11 cellular contexts compared by ENCODE assay signal in the genomic region with DNA sequence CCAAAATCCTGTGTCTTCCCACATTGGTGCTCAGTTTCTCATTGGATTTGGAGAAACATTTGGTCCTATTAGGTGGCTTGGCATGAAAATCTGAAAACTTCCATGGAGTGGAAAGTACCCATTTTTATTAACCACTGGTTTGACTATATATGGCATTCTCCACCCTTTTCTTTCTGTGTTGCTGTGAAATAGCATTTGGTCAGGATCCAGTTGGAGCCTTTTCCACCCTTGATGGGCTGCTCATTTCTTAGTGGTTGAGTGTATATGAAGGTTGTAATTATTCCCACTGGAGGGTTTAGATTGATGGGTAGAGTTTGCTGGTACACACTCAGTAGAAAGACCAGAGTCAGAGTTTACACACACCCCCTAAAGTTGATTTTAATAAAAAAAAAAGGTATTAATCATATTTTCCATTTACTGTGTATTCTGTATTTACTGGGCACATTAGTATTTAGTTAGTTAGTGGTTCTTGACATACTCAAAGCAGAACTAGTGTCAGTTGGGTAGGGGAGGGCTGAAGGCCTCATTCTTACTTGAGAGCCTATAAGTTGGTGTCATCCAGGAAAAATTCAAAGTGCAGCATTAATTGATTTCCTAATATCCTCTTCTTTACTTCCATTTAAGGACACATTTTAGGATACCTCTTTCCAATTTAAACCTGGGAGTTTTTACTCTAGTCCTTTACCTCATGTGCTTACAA.
"Had no signal": no experiment of that assay in that cellular context is flagged by ENCODE, and none has a peak within 500 bp of the region (broad histone marks: within the 10 kb centered on the region; RNA-seq: fewer than 3 reads in every experiment).

No MANE protein-coding gene starts in this region.

- H3K4me1 ChIP-seq: colonic mucosa, foreskin keratinocyte had no signal

- H3K9me3 Mint-ChIP-seq: brain; natural killer cell treated with Interleukin-12 subunit alpha and Interleukin-12 subunit beta and Interleukin-15 and Interleukin-18, amount 100 ng/mL, for 72 hours had no signal

- H3K4me3 ChIP-seq: colonic mucosa had no signal

- H3K36me3 Mint-ChIP-seq: natural killer cell treated with Interleukin-12 subunit alpha and Interleukin-12 subunit beta and Interleukin-15 and Interleukin-18, amount 100 ng/mL, for 72 hours had no signal

- ATAC-seq: esophagus mucosa; foreskin keratinocyte; natural killer cell treated with Interleukin-12 subunit alpha and Interleukin-12 subunit beta and Interleukin-15 and Interleukin-18, amount 100 ng/mL, for 72 hours had no signal

- H3K27ac Mint-ChIP-seq: natural killer cell treated with Interleukin-12 subunit alpha and Interleukin-12 subunit beta and Interleukin-15 and Interleukin-18, amount 100 ng/mL, for 72 hours had no signal

- H3K4me3 Mint-ChIP-seq: brain; natural killer cell treated with Interleukin-12 subunit alpha and Interleukin-12 subunit beta and Interleukin-15 and Interleukin-18, amount 100 ng/mL, for 72 hours had no signal

- H3K27me3 Mint-ChIP-seq: brain; natural killer cell treated with Interleukin-12 subunit alpha and Interleukin-12 subunit beta and Interleukin-15 and Interleukin-18, amount 100 ng/mL, for 72 hours had no signal

- H3K36me3 ChIP-seq: colonic mucosa had no signal

- H3K27me3 ChIP-seq: colonic mucosa, foreskin keratinocyte had no signal

- H3K27ac ChIP-seq: colonic mucosa, foreskin keratinocyte had no signal

- H3K9me3 ChIP-seq: colonic mucosa had no signal

- DNase-seq: activated CD4-positive, alpha-beta T cell treated with anti-CD3 and anti-CD28 coated beads, Interleukin-2, amount 50 U/mL, for 4 hours; activated T-cell treated with anti-CD3 and anti-CD28 coated beads, Interleukin-2, amount 50 U/mL, for 48 hours; central memory CD4-positive, alpha-beta T cell; colonic mucosa; foreskin keratinocyte; mesendoderm; stimulated activated naive CD4-positive, alpha-beta T cell; trophoblast cell had no signal
